8 cellular contexts compared by ENCODE assay signal in the genomic region with DNA sequence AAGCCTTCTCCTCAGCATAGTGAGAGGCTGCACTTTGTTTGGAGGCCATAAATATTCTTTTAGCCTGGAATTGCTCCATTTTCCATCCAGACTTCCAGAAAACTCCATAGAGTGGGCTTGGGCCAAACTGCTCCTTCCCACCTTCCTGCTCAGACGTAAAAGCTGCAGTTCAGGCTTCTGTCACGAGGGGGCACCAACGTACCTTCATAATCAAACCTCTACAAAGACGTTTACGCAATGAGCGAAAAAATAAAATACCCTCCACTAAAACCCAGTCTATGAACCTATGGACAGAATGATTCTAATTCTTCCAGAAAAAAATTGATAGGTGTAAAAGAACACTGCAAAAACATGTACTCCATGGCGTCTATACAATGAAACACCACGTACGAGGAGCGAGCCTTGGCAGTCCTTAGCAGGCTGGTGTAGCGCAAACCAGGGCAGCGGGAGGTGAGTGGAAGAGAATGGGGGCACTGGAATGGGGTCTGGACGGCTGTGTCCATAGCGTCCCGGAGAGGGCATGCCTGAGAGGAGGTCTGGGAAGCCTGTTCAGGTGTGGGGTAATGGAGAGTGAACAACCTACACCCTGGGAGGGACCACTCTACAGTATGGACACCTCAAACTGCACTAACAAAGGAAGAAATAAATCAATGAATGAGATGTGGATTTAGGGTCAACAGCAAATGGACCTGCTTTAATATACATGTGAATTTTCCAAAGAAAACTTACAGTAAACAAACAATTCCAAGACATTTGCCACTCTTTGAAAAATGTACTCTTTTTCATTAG. TPM values are rescaled to one million over a fixed set of nuclear protein-coding genes. Genes with fewer than 3 reads are reported as not detected.
DNase-seq lines count a peak whose midpoint lies in the region; TF ChIP-seq lines count a peak whose summit lies in the region.

No MANE protein-coding gene starts in this region.

- H3K4me3 Mint-ChIP-seq in IgD-negative memory B cell: peak overlapping the region in 3 of 4 donors; percentile 39 to 88 (median 59)
- H3K4me3 Mint-ChIP-seq in activated naive CD4-positive, alpha-beta T cell treated with anti-CD3 and anti-CD28 coated beads, Interleukin-2, amount 10 ng/mL, durations not matched to agents 7 days and 5 days: peak overlapping the region; percentile 26

- no peaks in the 10 kb centered on the region for H3K9me3 Mint-ChIP-seq in IgD-negative memory B cell
- no peaks in the 10 kb centered on the region for H3K9me3 Mint-ChIP-seq in activated naive CD4-positive, alpha-beta T cell treated with anti-CD3 and anti-CD28 coated beads, Interleukin-2, amount 10 ng/mL, durations not matched to agents 7 days and 5 days

- H3K36me3 Mint-ChIP-seq in IgD-negative memory B cell: no peaks in the 10 kb centered on the region
- no peaks in the 10 kb centered on the region for H3K36me3 Mint-ChIP-seq in activated naive CD4-positive, alpha-beta T cell treated with anti-CD3 and anti-CD28 coated beads, Interleukin-2, amount 10 ng/mL, durations not matched to agents 7 days and 5 days

- H3K4me1 Mint-ChIP-seq in IgD-negative memory B cell: peaks cover 0 to 4% (median 3%) of the 10 kb centered on the region in 3 donors
- H3K4me1 Mint-ChIP-seq in activated naive CD4-positive, alpha-beta T cell treated with anti-CD3 and anti-CD28 coated beads, Interleukin-2, amount 10 ng/mL, durations not matched to agents 7 days and 5 days: peaks cover 4% of the 10 kb centered on the region

- DNase-seq in SIG-M5 treated with dmso at 0.1 percent for 504 hours (lab: John Stamatoyannopoulos, UW; ENCODE audit: unreplicated experiment): peak; percentile 41
- no peak for DNase-seq in SIG-M5 (lab: John Stamatoyannopoulos, UW)
- DNase-seq in RWPE1 (ENCODE audit: low spot score): no peak
- DNase-seq in activated naive CD4-positive, alpha-beta T cell treated with anti-CD3 and anti-CD28 coated beads, Interleukin-2, amount 10 ng/mL, durations not matched to agents 7 days and 5 days: peak; percentile 75
- peak; percentile 6 for DNase-seq in germinal center (ENCODE audit: low spot score)
- peak; percentile 28 for DNase-seq in occipital lobe (lab: John Stamatoyannopoulos, UW)
- peak; percentile 88 for DNase-seq in superior temporal gyrus (ENCODE audit: extremely low spot score)

- no peak overlapping the region for H3K27ac ChIP-seq in RWPE1

- peak; percentile 70 for TF ChIP-seq CTCF in RWPE1 (conservative IDR thresholded peaks at IDR 0.05; ENCODE audit: low read depth)

- CTCF ChIA-PET in RWPE1 (lab: Yijun Ruan, JAX): interaction anchor here (0.5 to 1.2 kb wide), 5 partner anchors 13 to 401 kb away, joined by 3 to 5 read pairs (median 3); no protein-coding TSS in a partner anchor
- CTCF ChIA-PET in activated naive CD4-positive, alpha-beta T cell treated with anti-CD3 and anti-CD28 coated beads, Interleukin-2, amount 10 ng/mL, durations not matched to agents 7 days and 5 days (lab: Charles Lee): interaction anchor here (0.6 to 0.8 kb wide), 6 partner anchors 153 to 312 kb away, joined by 3 to 4 read pairs (median 4); no protein-coding TSS in a partner anchor

- POLR2A ChIA-PET in RWPE1 (lab: Yijun Ruan, JAX; ENCODE audit: low non-redundant PET): no interaction called here

- H3K27me3 Mint-ChIP-seq in IgD-negative memory B cell: peaks cover 8% of the 10 kb centered on the region
- peaks cover 6% of the 10 kb centered on the region for H3K27me3 Mint-ChIP-seq in activated naive CD4-positive, alpha-beta T cell treated with anti-CD3 and anti-CD28 coated beads, Interleukin-2, amount 10 ng/mL, durations not matched to agents 7 days and 5 days

- H3K27ac Mint-ChIP-seq in IgD-negative memory B cell: no peak overlapping the region
- H3K27ac Mint-ChIP-seq in activated naive CD4-positive, alpha-beta T cell treated with anti-CD3 and anti-CD28 coated beads, Interleukin-2, amount 10 ng/mL, durations not matched to agents 7 days and 5 days: no peak overlapping the region

RNA-seq across cellular contexts. Expression of gene RAB40A, which starts 14.3 kb away (rescaled TPM):
- not detected for polyA plus RNA-seq in IgD-negative memory B cell
- 0.94 TPM for total RNA-seq in occipital lobe

RNA-seq across cellular contexts. Expression of gene TCEAL4, which starts 51.7 kb away (rescaled TPM):
- polyA plus RNA-seq in IgD-negative memory B cell: 26.0 TPM
- 44.9 TPM for total RNA-seq in occipital lobe

Comparison
In these comparisons a context has a peak if more than half of its experiments do, and no peak if none do; other contexts are left out.
1. DNase-seq: peak in SIG-M5 treated with dmso at 0.1 percent for 504 hours (single experiment), activated naive CD4-positive, alpha-beta T cell treated with anti-CD3 and anti-CD28 coated beads, Interleukin-2, amount 10 ng/mL, durations not matched to agents 7 days and 5 days (single experiment), germinal center (single experiment), occipital lobe (single experiment) and superior temporal gyrus (single experiment); none in SIG-M5 (single experiment) and RWPE1 (single experiment).